ENCODE assay signal across 1 cellular context in the genomic region with DNA sequence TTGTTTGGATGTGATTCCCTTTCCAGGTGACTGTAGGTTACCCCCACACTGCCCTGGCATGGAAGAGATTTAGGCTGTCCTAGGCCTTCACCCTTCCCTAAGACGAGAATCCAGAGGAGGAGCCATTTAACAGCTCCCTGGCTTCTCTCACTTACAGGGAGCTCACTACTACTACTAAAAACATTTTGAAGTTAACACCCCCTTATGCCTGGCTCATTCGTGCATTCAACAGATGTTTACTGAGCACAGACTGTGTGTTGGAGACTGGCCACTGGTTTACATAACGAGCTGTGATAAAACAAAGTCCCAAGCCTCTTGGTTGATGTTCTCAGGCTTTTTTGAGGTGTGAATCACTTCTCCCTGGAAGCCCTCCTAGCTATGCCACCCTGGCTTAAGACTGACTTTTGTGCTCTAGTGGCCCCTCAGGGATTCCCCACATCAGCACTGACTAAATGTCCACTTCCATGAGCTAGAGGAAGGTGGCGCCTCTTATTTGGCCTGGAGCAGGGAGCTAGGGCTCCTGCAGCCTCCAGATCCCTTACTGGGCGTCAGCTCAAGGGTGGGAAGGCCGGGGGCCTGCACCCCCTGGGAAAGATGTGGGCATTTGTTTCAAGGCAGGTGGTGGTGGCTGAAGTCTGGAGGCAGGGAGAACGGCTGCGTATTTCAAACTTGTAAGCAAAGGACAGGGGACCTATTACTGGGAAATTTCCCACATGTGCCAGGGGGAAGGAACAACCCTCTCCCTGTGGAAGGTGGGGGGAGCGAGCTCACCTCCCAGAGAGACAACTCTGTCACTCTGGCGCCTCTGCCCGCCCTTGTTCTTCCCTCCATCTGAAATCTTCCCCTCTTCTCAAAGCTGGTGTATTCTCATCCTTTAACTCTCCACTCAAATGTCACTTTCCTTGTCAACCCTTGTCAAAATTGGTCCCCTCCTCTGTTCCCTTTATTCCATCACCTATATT.
A peak's percentile ranks its signal among the peaks of the same experiment; 100 is the strongest.
TF ChIP-seq lines count a peak whose summit lies in the region.

No MANE protein-coding gene starts in this region.

TF ChIP-seq in HepG2, 621 proteins besides CTCF, POLR2A, EP300 and RAD21 (continues in another document):
- TF ChIP-seq ELF3 (CRISPR knock-in tag; IDR thresholded peaks at IDR 0.05) = 0 out of 2 replicates have a peak, but pooled peaks have one; percentile 21
- TF ChIP-seq ZNF30 (CRISPR knock-in tag; IDR thresholded peaks at IDR 0.05) = no peak
- TF ChIP-seq ADNP (CRISPR knock-in tag; IDR thresholded peaks at IDR 0.05) = no peak
- 0 out of 2 replicates have a peak, but pooled peaks have one; percentile 37 for TF ChIP-seq HIVEP1 (CRISPR knock-in tag; IDR thresholded peaks at IDR 0.05)
- no peak for TF ChIP-seq FOXA1 (IDR thresholded peaks at IDR 0.05)
- peak; percentile 26; the same call in 1 of the 2 replicates for TF ChIP-seq FOXA1 (CRISPR knock-in tag; IDR thresholded peaks at IDR 0.05)
- peak; percentile 37; the same call in 1 of the 2 replicates for TF ChIP-seq MXD4 (CRISPR knock-in tag; IDR thresholded peaks at IDR 0.05)
- 0 out of 2 replicates have a peak, but pooled peaks have one; percentile 70 for TF ChIP-seq ZNF230 (CRISPR knock-in tag; IDR thresholded peaks at IDR 0.05)
- TF ChIP-seq SP4 (CRISPR knock-in tag; IDR thresholded peaks at IDR 0.05) = peak; percentile 7; the same call in 1 of the 2 replicates
- peak; percentile 7; the same call in 1 of the 2 replicates for TF ChIP-seq ZMYM3 (CRISPR knock-in tag; IDR thresholded peaks at IDR 0.05)
- TF ChIP-seq, protein P1, sequence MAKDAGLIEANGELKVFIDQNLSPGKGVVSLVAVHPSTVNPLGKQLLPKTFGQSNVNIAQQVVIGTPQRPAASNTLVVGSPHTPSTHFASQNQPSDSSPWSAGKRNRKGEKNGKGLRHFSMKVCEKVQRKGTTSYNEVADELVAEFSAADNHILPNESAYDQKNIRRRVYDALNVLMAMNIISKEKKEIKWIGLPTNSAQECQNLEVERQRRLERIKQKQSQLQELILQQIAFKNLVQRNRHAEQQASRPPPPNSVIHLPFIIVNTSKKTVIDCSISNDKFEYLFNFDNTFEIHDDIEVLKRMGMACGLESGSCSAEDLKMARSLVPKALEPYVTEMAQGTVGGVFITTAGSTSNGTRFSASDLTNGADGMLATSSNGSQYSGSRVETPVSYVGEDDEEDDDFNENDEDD (CRISPR knock-in tag; IDR thresholded peaks at IDR 0.05; ENCODE audit: borderline replicate concordance) = 0 out of 2 replicates have a peak, but pooled peaks have one; percentile 38
- TF ChIP-seq NFKBIZ (CRISPR knock-in tag; IDR thresholded peaks at IDR 0.05) = no peak
- peak; percentile 21; the same call in 1 of the 2 replicates for TF ChIP-seq CREM (IDR thresholded peaks at IDR 0.05)
- no peak for TF ChIP-seq CREM (CRISPR knock-in tag; IDR thresholded peaks at IDR 0.05)
- peak; percentile 52; the same call in 1 of the 2 replicates for TF ChIP-seq RCOR2 (CRISPR knock-in tag; IDR thresholded peaks at IDR 0.05)
- TF ChIP-seq, protein P2, sequence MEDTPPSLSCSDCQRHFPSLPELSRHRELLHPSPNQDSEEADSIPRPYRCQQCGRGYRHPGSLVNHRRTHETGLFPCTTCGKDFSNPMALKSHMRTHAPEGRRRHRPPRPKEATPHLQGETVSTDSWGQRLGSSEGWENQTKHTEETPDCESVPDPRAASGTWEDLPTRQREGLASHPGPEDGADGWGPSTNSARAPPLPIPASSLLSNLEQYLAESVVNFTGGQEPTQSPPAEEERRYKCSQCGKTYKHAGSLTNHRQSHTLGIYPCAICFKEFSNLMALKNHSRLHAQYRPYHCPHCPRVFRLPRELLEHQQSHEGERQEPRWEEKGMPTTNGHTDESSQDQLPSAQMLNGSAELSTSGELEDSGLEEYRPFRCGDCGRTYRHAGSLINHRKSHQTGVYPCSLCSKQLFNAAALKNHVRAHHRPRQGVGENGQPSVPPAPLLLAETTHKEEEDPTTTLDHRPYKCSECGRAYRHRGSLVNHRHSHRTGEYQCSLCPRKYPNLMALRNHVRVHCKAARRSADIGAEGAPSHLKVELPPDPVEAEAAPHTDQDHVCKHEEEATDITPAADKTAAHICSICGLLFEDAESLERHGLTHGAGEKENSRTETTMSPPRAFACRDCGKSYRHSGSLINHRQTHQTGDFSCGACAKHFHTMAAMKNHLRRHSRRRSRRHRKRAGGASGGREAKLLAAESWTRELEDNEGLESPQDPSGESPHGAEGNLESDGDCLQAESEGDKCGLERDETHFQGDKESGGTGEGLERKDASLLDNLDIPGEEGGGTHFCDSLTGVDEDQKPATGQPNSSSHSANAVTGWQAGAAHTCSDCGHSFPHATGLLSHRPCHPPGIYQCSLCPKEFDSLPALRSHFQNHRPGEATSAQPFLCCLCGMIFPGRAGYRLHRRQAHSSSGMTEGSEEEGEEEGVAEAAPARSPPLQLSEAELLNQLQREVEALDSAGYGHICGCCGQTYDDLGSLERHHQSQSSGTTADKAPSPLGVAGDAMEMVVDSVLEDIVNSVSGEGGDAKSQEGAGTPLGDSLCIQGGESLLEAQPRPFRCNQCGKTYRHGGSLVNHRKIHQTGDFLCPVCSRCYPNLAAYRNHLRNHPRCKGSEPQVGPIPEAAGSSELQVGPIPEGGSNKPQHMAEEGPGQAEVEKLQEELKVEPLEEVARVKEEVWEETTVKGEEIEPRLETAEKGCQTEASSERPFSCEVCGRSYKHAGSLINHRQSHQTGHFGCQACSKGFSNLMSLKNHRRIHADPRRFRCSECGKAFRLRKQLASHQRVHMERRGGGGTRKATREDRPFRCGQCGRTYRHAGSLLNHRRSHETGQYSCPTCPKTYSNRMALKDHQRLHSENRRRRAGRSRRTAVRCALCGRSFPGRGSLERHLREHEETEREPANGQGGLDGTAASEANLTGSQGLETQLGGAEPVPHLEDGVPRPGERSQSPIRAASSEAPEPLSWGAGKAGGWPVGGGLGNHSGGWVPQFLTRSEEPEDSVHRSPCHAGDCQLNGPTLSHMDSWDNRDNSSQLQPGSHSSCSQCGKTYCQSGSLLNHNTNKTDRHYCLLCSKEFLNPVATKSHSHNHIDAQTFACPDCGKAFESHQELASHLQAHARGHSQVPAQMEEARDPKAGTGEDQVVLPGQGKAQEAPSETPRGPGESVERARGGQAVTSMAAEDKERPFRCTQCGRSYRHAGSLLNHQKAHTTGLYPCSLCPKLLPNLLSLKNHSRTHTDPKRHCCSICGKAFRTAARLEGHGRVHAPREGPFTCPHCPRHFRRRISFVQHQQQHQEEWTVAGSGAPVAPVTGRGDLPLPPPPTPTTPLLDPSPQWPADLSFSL (CRISPR knock-in tag; IDR thresholded peaks at IDR 0.05) = no peak
- TF ChIP-seq POLR2G (IDR thresholded peaks at IDR 0.05; ENCODE audit: low read depth, low read length) = 0 out of 2 replicates have a peak, but pooled peaks have one; percentile 31
- TF ChIP-seq PPARG (CRISPR knock-in tag; conservative IDR thresholded peaks at IDR 0.05) = 0 out of 2 replicates have a peak, but pooled peaks have one; percentile 13
- TF ChIP-seq TBX3 (IDR thresholded peaks at IDR 0.05; ENCODE audit: borderline replicate concordance) = no peak
- TF ChIP-seq SALL2 (CRISPR knock-in tag; IDR thresholded peaks at IDR 0.05) = peak; percentile 46; the same call in 1 of the 2 replicates
- peak; percentile 34 for TF ChIP-seq YY1 (IDR thresholded peaks at IDR 0.05; ENCODE audit: insufficient read depth, insufficient replicate concordance, low read depth, low read length)
- TF ChIP-seq, protein P3, sequence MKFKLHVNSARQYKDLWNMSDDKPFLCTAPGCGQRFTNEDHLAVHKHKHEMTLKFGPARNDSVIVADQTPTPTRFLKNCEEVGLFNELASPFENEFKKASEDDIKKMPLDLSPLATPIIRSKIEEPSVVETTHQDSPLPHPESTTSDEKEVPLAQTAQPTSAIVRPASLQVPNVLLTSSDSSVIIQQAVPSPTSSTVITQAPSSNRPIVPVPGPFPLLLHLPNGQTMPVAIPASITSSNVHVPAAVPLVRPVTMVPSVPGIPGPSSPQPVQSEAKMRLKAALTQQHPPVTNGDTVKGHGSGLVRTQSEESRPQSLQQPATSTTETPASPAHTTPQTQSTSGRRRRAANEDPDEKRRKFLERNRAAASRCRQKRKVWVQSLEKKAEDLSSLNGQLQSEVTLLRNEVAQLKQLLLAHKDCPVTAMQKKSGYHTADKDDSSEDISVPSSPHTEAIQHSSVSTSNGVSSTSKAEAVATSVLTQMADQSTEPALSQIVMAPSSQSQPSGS (CRISPR knock-in tag; IDR thresholded peaks at IDR 0.05) = 0 out of 2 replicates have a peak, but pooled peaks have one; percentile 11
- TF ChIP-seq, protein P4, sequence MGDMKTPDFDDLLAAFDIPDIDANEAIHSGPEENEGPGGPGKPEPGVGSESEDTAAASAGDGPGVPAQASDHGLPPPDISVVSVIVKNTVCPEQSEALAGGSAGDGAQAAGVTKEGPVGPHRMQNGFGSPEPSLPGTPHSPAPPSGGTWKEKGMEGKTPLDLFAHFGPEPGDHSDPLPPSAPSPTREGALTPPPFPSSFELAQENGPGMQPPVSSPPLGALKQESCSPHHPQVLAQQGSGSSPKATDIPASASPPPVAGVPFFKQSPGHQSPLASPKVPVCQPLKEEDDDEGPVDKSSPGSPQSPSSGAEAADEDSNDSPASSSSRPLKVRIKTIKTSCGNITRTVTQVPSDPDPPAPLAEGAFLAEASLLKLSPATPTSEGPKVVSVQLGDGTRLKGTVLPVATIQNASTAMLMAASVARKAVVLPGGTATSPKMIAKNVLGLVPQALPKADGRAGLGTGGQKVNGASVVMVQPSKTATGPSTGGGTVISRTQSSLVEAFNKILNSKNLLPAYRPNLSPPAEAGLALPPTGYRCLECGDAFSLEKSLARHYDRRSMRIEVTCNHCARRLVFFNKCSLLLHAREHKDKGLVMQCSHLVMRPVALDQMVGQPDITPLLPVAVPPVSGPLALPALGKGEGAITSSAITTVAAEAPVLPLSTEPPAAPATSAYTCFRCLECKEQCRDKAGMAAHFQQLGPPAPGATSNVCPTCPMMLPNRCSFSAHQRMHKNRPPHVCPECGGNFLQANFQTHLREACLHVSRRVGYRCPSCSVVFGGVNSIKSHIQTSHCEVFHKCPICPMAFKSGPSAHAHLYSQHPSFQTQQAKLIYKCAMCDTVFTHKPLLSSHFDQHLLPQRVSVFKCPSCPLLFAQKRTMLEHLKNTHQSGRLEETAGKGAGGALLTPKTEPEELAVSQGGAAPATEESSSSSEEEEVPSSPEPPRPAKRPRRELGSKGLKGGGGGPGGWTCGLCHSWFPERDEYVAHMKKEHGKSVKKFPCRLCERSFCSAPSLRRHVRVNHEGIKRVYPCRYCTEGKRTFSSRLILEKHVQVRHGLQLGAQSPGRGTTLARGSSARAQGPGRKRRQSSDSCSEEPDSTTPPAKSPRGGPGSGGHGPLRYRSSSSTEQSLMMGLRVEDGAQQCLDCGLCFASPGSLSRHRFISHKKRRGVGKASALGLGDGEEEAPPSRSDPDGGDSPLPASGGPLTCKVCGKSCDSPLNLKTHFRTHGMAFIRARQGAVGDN (CRISPR knock-in tag; IDR thresholded peaks at IDR 0.05) = peak; percentile 47
- TF ChIP-seq, protein P5, sequence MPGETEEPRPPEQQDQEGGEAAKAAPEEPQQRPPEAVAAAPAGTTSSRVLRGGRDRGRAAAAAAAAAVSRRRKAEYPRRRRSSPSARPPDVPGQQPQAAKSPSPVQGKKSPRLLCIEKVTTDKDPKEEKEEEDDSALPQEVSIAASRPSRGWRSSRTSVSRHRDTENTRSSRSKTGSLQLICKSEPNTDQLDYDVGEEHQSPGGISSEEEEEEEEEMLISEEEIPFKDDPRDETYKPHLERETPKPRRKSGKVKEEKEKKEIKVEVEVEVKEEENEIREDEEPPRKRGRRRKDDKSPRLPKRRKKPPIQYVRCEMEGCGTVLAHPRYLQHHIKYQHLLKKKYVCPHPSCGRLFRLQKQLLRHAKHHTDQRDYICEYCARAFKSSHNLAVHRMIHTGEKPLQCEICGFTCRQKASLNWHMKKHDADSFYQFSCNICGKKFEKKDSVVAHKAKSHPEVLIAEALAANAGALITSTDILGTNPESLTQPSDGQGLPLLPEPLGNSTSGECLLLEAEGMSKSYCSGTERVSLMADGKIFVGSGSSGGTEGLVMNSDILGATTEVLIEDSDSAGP (CRISPR knock-in tag; IDR thresholded peaks at IDR 0.05; ENCODE audit: borderline replicate concordance) = no peak
- TF ChIP-seq MIXL1 (CRISPR knock-in tag; IDR thresholded peaks at IDR 0.05) = peak; percentile 28; the same call in 1 of the 2 replicates
- TF ChIP-seq, protein P6, sequence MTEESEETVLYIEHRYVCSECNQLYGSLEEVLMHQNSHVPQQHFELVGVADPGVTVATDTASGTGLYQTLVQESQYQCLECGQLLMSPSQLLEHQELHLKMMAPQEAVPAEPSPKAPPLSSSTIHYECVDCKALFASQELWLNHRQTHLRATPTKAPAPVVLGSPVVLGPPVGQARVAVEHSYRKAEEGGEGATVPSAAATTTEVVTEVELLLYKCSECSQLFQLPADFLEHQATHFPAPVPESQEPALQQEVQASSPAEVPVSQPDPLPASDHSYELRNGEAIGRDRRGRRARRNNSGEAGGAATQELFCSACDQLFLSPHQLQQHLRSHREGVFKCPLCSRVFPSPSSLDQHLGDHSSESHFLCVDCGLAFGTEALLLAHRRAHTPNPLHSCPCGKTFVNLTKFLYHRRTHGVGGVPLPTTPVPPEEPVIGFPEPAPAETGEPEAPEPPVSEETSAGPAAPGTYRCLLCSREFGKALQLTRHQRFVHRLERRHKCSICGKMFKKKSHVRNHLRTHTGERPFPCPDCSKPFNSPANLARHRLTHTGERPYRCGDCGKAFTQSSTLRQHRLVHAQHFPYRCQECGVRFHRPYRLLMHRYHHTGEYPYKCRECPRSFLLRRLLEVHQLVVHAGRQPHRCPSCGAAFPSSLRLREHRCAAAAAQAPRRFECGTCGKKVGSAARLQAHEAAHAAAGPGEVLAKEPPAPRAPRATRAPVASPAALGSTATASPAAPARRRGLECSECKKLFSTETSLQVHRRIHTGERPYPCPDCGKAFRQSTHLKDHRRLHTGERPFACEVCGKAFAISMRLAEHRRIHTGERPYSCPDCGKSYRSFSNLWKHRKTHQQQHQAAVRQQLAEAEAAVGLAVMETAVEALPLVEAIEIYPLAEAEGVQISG (CRISPR knock-in tag; IDR thresholded peaks at IDR 0.05) = 0 out of 2 replicates have a peak, but pooled peaks have one; percentile 3
- TF ChIP-seq MTA1 (CRISPR knock-in tag; IDR thresholded peaks at IDR 0.05; ENCODE audit: borderline replicate concordance) = no peak
- TF ChIP-seq SOX6 (IDR thresholded peaks at IDR 0.05) = no peak
- TF ChIP-seq SOX6 (CRISPR knock-in tag; IDR thresholded peaks at IDR 0.05) = peak; percentile 28; the same call in 1 of the 2 replicates
- TF ChIP-seq, protein P7, sequence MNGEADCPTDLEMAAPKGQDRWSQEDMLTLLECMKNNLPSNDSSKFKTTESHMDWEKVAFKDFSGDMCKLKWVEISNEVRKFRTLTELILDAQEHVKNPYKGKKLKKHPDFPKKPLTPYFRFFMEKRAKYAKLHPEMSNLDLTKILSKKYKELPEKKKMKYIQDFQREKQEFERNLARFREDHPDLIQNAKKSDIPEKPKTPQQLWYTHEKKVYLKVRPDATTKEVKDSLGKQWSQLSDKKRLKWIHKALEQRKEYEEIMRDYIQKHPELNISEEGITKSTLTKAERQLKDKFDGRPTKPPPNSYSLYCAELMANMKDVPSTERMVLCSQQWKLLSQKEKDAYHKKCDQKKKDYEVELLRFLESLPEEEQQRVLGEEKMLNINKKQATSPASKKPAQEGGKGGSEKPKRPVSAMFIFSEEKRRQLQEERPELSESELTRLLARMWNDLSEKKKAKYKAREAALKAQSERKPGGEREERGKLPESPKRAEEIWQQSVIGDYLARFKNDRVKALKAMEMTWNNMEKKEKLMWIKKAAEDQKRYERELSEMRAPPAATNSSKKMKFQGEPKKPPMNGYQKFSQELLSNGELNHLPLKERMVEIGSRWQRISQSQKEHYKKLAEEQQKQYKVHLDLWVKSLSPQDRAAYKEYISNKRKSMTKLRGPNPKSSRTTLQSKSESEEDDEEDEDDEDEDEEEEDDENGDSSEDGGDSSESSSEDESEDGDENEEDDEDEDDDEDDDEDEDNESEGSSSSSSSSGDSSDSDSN (CRISPR knock-in tag; IDR thresholded peaks at IDR 0.05) = peak; percentile 58
- peak; percentile 14; the same call in 1 of the 2 replicates for TF ChIP-seq RXRB (CRISPR knock-in tag; IDR thresholded peaks at IDR 0.05; ENCODE audit: borderline replicate concordance)
- 0 out of 2 replicates have a peak, but pooled peaks have one; percentile 33 for TF ChIP-seq ZNF747 (CRISPR knock-in tag; IDR thresholded peaks at IDR 0.05; ENCODE audit: borderline replicate concordance)
